Comparison of ENCODE assay signal across 13 cellular contexts in genomic region chr1:207813946-207814345, GRCh38.
A peak's percentile ranks its signal among the peaks of the same experiment; 100 is the strongest.
DNase-seq lines count a peak whose midpoint lies in the region; ATAC-seq and TF ChIP-seq lines count a peak whose summit lies in the region.
"Had no signal": no experiment of that assay in that cellular context is flagged by ENCODE, and none has a peak within 500 bp of the region (broad histone marks: within the 10 kb centered on the region; RNA-seq: fewer than 3 reads in every experiment).

No MANE protein-coding gene starts in this region.

- peaks cover 42% of the 10 kb centered on the region for H3K4me1 Mint-ChIP-seq in activated CD4-positive, alpha-beta T cell treated with anti-CD3 and anti-CD28 coated beads, Interleukin-2, amount 10 ng/mL, durations not matched to agents 24 days and 14 days
- H3K4me1 Mint-ChIP-seq in stimulated activated naive CD8-positive, alpha-beta T cell treated with anti-CD3 and anti-CD28 coated beads, Interleukin-15, amount 100 ng/mL, for 72 hours: peaks cover 84% of the 10 kb centered on the region
- peaks cover 4% of the 10 kb centered on the region; the same call in 1 of the 2 replicates for H3K4me1 Mint-ChIP-seq in WTC11

- H3K27ac ChIP-seq in VCaP: 0 out of 2 replicates have a peak overlapping the region, but pooled peaks have one; percentile 16

- no peaks in the 10 kb centered on the region for H3K9me3 Mint-ChIP-seq in activated CD4-positive, alpha-beta T cell treated with anti-CD3 and anti-CD28 coated beads, Interleukin-2, amount 10 ng/mL, durations not matched to agents 24 days and 14 days
- no peaks in the 10 kb centered on the region for H3K9me3 Mint-ChIP-seq in stimulated activated naive CD8-positive, alpha-beta T cell treated with anti-CD3 and anti-CD28 coated beads, Interleukin-15, amount 100 ng/mL, for 72 hours
- H3K9me3 Mint-ChIP-seq in WTC11: peaks cover 4% of the 10 kb centered on the region; the same call in 1 of the 2 replicates
- H3K9me3 Mint-ChIP-seq: T-helper 2 cell treated with Interferon-gamma antibody and Interleukin-4, amounts not matched to agents 5 μg/mL and 100 μg/mL, for 36 hours had no signal

- intact Hi-C loops in activated CD4-positive, alpha-beta T cell treated with anti-CD3 and anti-CD28 coated beads, Interleukin-2, amount 10 ng/mL, durations not matched to agents 24 days and 14 days (cut with micrococcal nuclease): no loop called here

- peak overlapping the region; percentile 48 for H3K27ac Mint-ChIP-seq in activated CD4-positive, alpha-beta T cell treated with anti-CD3 and anti-CD28 coated beads, Interleukin-2, amount 10 ng/mL, durations not matched to agents 24 days and 14 days
- H3K27ac Mint-ChIP-seq in stimulated activated naive CD8-positive, alpha-beta T cell treated with anti-CD3 and anti-CD28 coated beads, Interleukin-15, amount 100 ng/mL, for 72 hours: peak overlapping the region; percentile 41 to 51
- H3K27ac Mint-ChIP-seq in WTC11: no peak overlapping the region

- no peak for DNase-seq in activated CD4-positive, alpha-beta T cell treated with anti-CD3 and anti-CD28 coated beads, Interleukin-2, amount 10 ng/mL, durations not matched to agents 24 days and 14 days
- DNase-seq in activated CD4-positive, alpha-beta T cell treated with anti-CD3 and anti-CD28 coated beads for 48 hours: no peak
- DNase-seq in left lobe of liver (ENCODE audit: low spot score) (peak; percentile 75), cerebellar cortex (ENCODE audit: low spot score) (no peak), WTC11 (ENCODE audit: low spot score) (no peak)
- DNase-seq in stimulated activated naive CD8-positive, alpha-beta T cell treated with anti-CD3 and anti-CD28 coated beads, Interleukin-15, amount 100 ng/mL, for 72 hours: no peak
- DNase-seq: activated CD4-positive, alpha-beta T cell treated with anti-CD3 and anti-CD28 coated beads, Interleukin-2, amount 50 U/mL, for 48 hours; COR-L47; GDM1; NCI-H2107 had no signal

- no peaks in the 10 kb centered on the region for H3K27me3 Mint-ChIP-seq in activated CD4-positive, alpha-beta T cell treated with anti-CD3 and anti-CD28 coated beads, Interleukin-2, amount 10 ng/mL, durations not matched to agents 24 days and 14 days
- no peaks in the 10 kb centered on the region for H3K27me3 Mint-ChIP-seq in stimulated activated naive CD8-positive, alpha-beta T cell treated with anti-CD3 and anti-CD28 coated beads, Interleukin-15, amount 100 ng/mL, for 72 hours
- no peaks in the 10 kb centered on the region for H3K27me3 Mint-ChIP-seq in WTC11 (ENCODE audit: low read depth)

- H3K4me3 Mint-ChIP-seq in activated CD4-positive, alpha-beta T cell treated with anti-CD3 and anti-CD28 coated beads, Interleukin-2, amount 10 ng/mL, durations not matched to agents 24 days and 14 days: no peak overlapping the region
- no peak overlapping the region for H3K4me3 Mint-ChIP-seq in stimulated activated naive CD8-positive, alpha-beta T cell treated with anti-CD3 and anti-CD28 coated beads, Interleukin-15, amount 100 ng/mL, for 72 hours
- H3K4me3 Mint-ChIP-seq in WTC11: no peak overlapping the region
- H3K4me3 Mint-ChIP-seq: T-helper 2 cell treated with Interferon-gamma antibody and Interleukin-4, amounts not matched to agents 5 μg/mL and 100 μg/mL, for 36 hours had no signal

- peaks cover 52% of the 10 kb centered on the region for H3K36me3 Mint-ChIP-seq in activated CD4-positive, alpha-beta T cell treated with anti-CD3 and anti-CD28 coated beads, Interleukin-2, amount 10 ng/mL, durations not matched to agents 24 days and 14 days (ENCODE audit: low read depth)
- H3K36me3 Mint-ChIP-seq in WTC11: no peaks in the 10 kb centered on the region

- peak; percentile 66 for ATAC-seq in left lobe of liver
- ATAC-seq in stimulated activated naive CD8-positive, alpha-beta T cell treated with anti-CD3 and anti-CD28 coated beads, Interleukin-15, amount 100 ng/mL, for 72 hours: no peak
- ATAC-seq in WTC11: no peak
- no peak for ATAC-seq in HG03159 (IDR thresholded peaks at IDR 0.05; ENCODE audit: unreplicated experiment)

- POLR2A ChIA-PET in WTC11 (lab: Charles Lee): no interaction called here

- TF ChIP-seq CTCF in VCaP (conservative IDR thresholded peaks at IDR 0.05) (no peak), WTC11 (IDR thresholded peaks at IDR 0.05) (no peak)

- CTCF ChIA-PET in WTC11 (lab: Charles Lee): interaction anchor here (0.9 kb wide), 1 partner anchor 149 kb away, joined by 3 read pairs; no protein-coding TSS in a partner anchor

TF ChIP-seq in WTC11, 78 proteins besides CTCF, POLR2A, EP300 and RAD21:
- no peak for TF ChIP-seq PRRX2 (CRISPR knock-in tag; IDR thresholded peaks at IDR 0.05)
